ENCODE assay signal across 8 cellular contexts in the genomic region with DNA sequence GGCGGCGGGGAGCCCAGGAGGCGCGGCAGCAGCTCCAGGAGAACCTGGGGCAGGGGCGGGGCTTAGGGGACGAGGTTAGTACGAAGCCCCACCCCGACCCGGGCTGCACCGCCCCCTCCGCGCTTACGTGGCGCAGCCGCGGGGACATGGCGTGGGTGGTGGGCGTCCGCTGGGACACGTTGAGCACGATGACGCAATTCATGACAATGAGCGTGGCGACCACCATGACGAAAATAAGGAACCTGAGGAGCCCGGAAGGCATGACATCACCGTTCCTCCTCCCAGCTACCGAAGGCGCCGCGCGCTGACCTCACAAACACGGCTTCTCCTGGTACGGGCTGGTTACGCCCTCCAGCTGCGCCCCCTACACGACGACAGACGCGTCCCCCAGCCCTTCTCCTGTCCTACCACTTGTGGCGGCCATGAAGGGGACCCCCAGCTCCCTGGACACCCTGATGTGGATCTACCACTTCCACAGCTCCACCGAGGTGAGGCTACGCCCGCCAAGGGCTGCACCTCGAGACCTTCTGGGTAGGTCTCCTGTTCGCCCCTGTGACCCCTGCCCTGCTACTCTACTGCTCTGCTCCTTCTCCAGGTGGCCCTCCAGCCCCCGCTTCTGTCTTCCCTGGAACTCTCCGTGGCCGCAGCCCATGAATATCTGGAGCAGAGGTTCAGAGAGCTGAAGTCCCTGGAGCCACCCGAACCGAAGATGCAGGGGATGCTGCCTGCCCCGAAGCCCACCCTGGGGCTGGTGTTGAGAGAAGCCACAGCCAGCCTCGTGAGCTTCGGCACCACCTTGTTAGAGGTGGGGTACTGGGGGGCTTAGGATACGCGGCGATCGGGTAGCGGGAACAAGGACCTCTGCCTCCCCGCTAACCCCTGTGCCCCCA. TPM values are rescaled to one million over a fixed set of nuclear protein-coding genes. Genes with fewer than 3 reads are reported as not detected.
A peak's percentile ranks its signal among the peaks of the same experiment; 100 is the strongest.
DNase-seq lines count a peak whose midpoint lies in the region; ATAC-seq, FAIRE-seq and TF ChIP-seq lines count a peak whose summit lies in the region.

A gene (plus strand): TSS at position 196 of the 890 bp plus-strand sequence. CDS start 227 bp downstream, at position 423.

- H3K4me1 Mint-ChIP-seq in HFFc6 (ENCODE audit: low read depth) (peaks cover 6% of the 10 kb centered on the region; the same call in 1 of the 2 replicates), activated B cell treated with CpG ODN at 0.5 μM for 24 hours (peaks cover 47% of the 10 kb centered on the region)

- CTCF ChIA-PET in activated B cell treated with CpG ODN at 0.5 μM for 24 hours (lab: Charles Lee): interaction anchor here (0.9 to 1.3 kb wide), 7 partner anchors 8 to 332 kb away, joined by 3 to 6 read pairs (median 4); a partner anchor contains a TSS

- peaks cover 24% of the 10 kb centered on the region for H3K36me3 ChIP-seq in bronchial epithelial cell (ENCODE audit: control insufficient read depth, insufficient read depth, low read length)

- H3K27me3 ChIP-seq in bronchial epithelial cell (ENCODE audit: control insufficient read depth, insufficient read depth, low read length): no peaks in the 10 kb centered on the region

- H3K9me3 Mint-ChIP-seq in HFFc6: no peaks in the 10 kb centered on the region
- H3K9me3 Mint-ChIP-seq in activated B cell treated with CpG ODN at 0.5 μM for 24 hours: no peaks in the 10 kb centered on the region

- peak within 1 kb of the TSS; percentile 45 for H3K4me3 ChIP-seq in bronchial epithelial cell (ENCODE audit: low read depth, low read length)

- intact Hi-C loops in activated B cell treated with CpG ODN at 0.5 μM for 24 hours (cut with micrococcal nuclease): loop anchor here (5.0 kb wide), 2 partner anchors 178 to 332 kb away; a partner anchor contains a TSS

- H3K36me3 Mint-ChIP-seq in HFFc6 (ENCODE audit: low read depth): 0 out of 2 replicates have a peak, but pooled peaks cover 10% of the 10 kb centered on the region
- H3K36me3 Mint-ChIP-seq in activated B cell treated with CpG ODN at 0.5 μM for 24 hours (ENCODE audit: low read depth): peaks cover 24% of the 10 kb centered on the region

- peak; percentile 28 for DNase-seq in AG09319 (ENCODE audit: extremely low read depth, low read depth)
- DNase-seq in HFFc6: peak; percentile 3
- peak; percentile 87 for DNase-seq in activated B cell treated with CpG ODN at 0.5 μM for 24 hours
- peak; percentile 86 for DNase-seq in bronchial epithelial cell (ENCODE audit: low read depth)
- peak; percentile 80 for DNase-seq in iris pigment epithelial cell (ENCODE audit: low read depth)
- DNase-seq in stimulated activated CD4-positive, alpha-beta T cell treated with anti-CD3 and anti-CD28 coated beads, Interleukin-15, amount 100 ng/mL, for 1 hour (ENCODE audit: low read depth in 1 of 2, low spot score in 1 of 2): peak; percentile 81 to 94
- DNase-seq in NCI-H1048 (lab: John Stamatoyannopoulos, UW): no peak

- H3K27ac Mint-ChIP-seq in HFFc6 (peak within 1 kb of the TSS; percentile 26), activated B cell treated with CpG ODN at 0.5 μM for 24 hours (peak within 1 kb of the TSS; percentile 54)

- ATAC-seq in activated B cell treated with CpG ODN at 0.5 μM for 24 hours (ENCODE audit: low read depth) (peak; percentile 83), HG02973 (IDR thresholded peaks at IDR 0.05; ENCODE audit: unreplicated experiment) (no peak)

- TF ChIP-seq CTCF in AG09319 (IDR thresholded peaks at IDR 0.05; ENCODE audit: low read depth, low read length) (no peak), HFFc6 (IDR thresholded peaks at IDR 0.05) (no peak), activated B cell treated with CpG ODN at 0.5 μM for 24 hours (IDR thresholded peaks at IDR 0.05) (no peak), bronchial epithelial cell (IDR thresholded peaks at IDR 0.05; ENCODE audit: insufficient read depth, low read length, severe bottlenecking) (no peak)

- H3K27me3 Mint-ChIP-seq in HFFc6 (ENCODE audit: insufficient read depth): peaks cover 5% of the 10 kb centered on the region
- no peaks in the 10 kb centered on the region for H3K27me3 Mint-ChIP-seq in activated B cell treated with CpG ODN at 0.5 μM for 24 hours

- POLR2A ChIA-PET in activated B cell treated with CpG ODN at 0.5 μM for 24 hours (lab: Charles Lee): interaction anchor here (0.7 to 4.7 kb wide), 13 partner anchors 33 to 191 kb away, joined by 3 to 26 read pairs (median 4); a partner anchor contains a TSS

- FAIRE-seq in bronchial epithelial cell (lab: Jason Lieb, UNC): no peak

- H3K4me3 Mint-ChIP-seq in HFFc6 (peak within 1 kb of the TSS; percentile 71), activated B cell treated with CpG ODN at 0.5 μM for 24 hours (peak within 1 kb of the TSS; percentile 87)

RNA-seq across cellular contexts. Expression of the gene that starts here (rescaled TPM):
- total RNA-seq in HFFc6 (2021; fragmentation: NEBNext Ultra II Directional; extraction: Animal tissue kit (Norgen Biotek cat#: 25700)): 1 to 10 TPM in 4 of 6 experiments, under 1 TPM in 2; 0.95 to 1.6 (median 1.4) TPM
- total RNA-seq in activated B cell treated with CpG ODN at 0.5 μM for 24 hours (1.6 and 1.8 TPM in 2 replicates), bronchial epithelial cell (5.5 and 8.3 TPM in 2 replicates)
